ENCODE assay signal across 39 cellular contexts in genomic region chr17:40772101-40772500, GRCh38. TPM values are rescaled to one million over a fixed set of nuclear protein-coding genes. Genes with fewer than 3 reads are reported as not detected.
"Had no signal": no experiment of that assay in that cellular context is flagged by ENCODE, and none has a peak within 500 bp of the region (broad histone marks: within the 10 kb centered on the region; RNA-seq: fewer than 3 reads in every experiment).

TSS of gene KRT26 (minus strand) at chr17:40772201. CDS start at chr17:40772113, 88 bp downstream.

- DNase-seq: Karpas-422, Kasumi-1, KBM-7, KG1, MG63, MM.1S, MV-4-11, NCI-H1048, NCI-H1092, NCI-H1092 treated with DMSO at 0.1 percent for 48 hours, NCI-H1105, NCI-H1105 treated with DMSO at 0.1 percent for 48 hours, NCI-H1417, NCI-H1417 treated with DMSO at 0.1 percent for 48 hours, NCI-H1436, NCI-H1436 treated with DMSO at 0.1 percent for 48 hours, NCI-H146, NCI-H1694, NCI-H1694 treated with DMSO at 0.1 percent for 48 hours, NCI-H187, NCI-H187 treated with DMSO at 0.1 percent for 48 hours, NCI-H1930, NCI-H2029, NCI-H2029 treated with DMSO at 0.1 percent for 48 hours, NCI-H2081, NCI-H2081 treated with DMSO at 0.1 percent for 48 hours, NCI-H2107, NCI-H2171, NCI-H2171 treated with DMSO at 0.1 percent for 48 hours, NCI-H2227 treated with DMSO at 0.1 percent for 48 hours, NCI-H226, NCI-H345, NCI-H446, NCI-H446 treated with DMSO at 0.1 percent for 48 hours had no signal

- H3K27ac ChIP-seq: KMS-11 had no signal

- H3K9me3 ChIP-seq: MG63 had no signal

- H3K4me3 ChIP-seq: MG63 had no signal

- H3K36me3 ChIP-seq: MG63 had no signal

- H3K9ac ChIP-seq: KMS-11 had no signal

- H3K4me2 ChIP-seq: KMS-11 had no signal

RNA-seq across cellular contexts. Expression of gene KRT26, which starts in this region (rescaled TPM):
- total RNA-seq: LHCN-M2, M059J, MCF 10A, NCI-H460 had no signal
